8 cellular contexts compared by ENCODE assay signal in the genomic region with DNA sequence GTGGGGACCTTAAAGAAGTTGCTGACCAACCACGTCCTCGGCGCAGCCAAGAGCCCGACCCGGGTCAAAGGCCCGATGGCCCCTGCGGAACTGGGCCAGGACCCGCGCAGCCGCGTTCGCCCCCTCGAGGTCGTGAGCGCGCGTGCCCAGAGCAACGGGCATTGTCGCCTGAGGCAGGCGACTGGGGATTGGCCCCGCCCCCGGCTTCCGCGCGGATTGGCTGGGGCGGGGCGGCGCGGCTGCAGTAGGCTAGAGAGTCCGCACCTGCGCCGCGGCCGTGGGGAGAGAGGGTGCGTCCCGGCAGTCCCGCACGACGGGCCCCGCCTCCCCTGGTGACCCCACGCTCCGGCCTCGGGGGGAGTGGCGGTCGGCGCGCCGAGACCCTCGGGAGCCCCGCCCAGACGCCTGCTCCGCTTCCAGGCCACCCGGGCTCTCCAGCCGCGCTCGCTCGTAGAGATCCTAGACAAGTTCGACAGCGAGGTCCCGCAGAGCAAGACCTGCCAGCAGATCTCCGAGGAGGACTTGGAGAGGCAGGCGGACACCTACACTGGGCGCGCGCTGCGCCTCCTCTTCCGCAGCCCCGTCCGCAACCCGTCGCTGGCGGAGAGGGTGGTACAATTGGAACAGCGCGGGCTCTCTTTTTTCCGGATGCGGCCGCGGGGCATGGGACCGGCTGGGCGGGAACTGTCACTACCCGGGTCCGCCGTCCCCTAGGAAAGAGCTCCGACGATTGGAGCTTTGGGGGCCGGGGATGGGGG. TPM values are rescaled to one million over a fixed set of nuclear protein-coding genes. Genes with fewer than 3 reads are reported as not detected.
DNase-seq lines count a peak whose midpoint lies in the region; ATAC-seq and TF ChIP-seq lines count a peak whose summit lies in the region.

No MANE protein-coding gene starts in this region.

- peak; percentile 85 for DNase-seq in DMS53 (lab: John Stamatoyannopoulos, UW)
- DNase-seq in LoVo (ENCODE audit: low spot score), result peak; percentile 89
- peak; percentile 78 for DNase-seq in activated gamma-delta T cell (lab: John Stamatoyannopoulos, UW)
- DNase-seq in Right ventricle myocardium superior, result peak; percentile 87
- peak; percentile 94 for DNase-seq in retina
- no peak for DNase-seq in mesenteric fat pad (ENCODE audit: low spot score)

- intact Hi-C loops in Right ventricle myocardium superior (cut with DNase I), result no loop called here

- TF ChIP-seq POLR2A in Raji (IDR thresholded peaks at IDR 0.05; ENCODE audit: insufficient read depth, low read depth, low read length), result peak; percentile 49; the same call in 1 of the 2 replicates

- ATAC-seq in GM21526 (IDR thresholded peaks at IDR 0.05; ENCODE audit: low FRiP score, unreplicated experiment), result peak; percentile 68
- ATAC-seq in Right ventricle myocardium superior (ENCODE audit: poor library complexity), result peak; percentile 93

RNA-seq across cellular contexts. Expression of a gene that starts 8.3 kb away (rescaled TPM):
- 22.5 TPM for total RNA-seq in Right ventricle myocardium superior
- 23.6 TPM for total RNA-seq in mesenteric fat pad

RNA-seq across cellular contexts. Expression of a gene that starts 15.4 kb away (rescaled TPM):
- total RNA-seq in Right ventricle myocardium superior (20.4 TPM), mesenteric fat pad (31.6 TPM)

RNA-seq across cellular contexts. Expression of a gene that starts 25.0 kb away (rescaled TPM):
- 0.24 TPM for total RNA-seq in Right ventricle myocardium superior
- 0.39 TPM for total RNA-seq in mesenteric fat pad

RNA-seq across cellular contexts. Expression of a gene that starts 27.7 kb away (rescaled TPM):
- 4.5 TPM for total RNA-seq in Right ventricle myocardium superior
- 6.0 TPM for total RNA-seq in mesenteric fat pad
